8 cellular contexts compared by ENCODE assay signal in the genomic region with DNA sequence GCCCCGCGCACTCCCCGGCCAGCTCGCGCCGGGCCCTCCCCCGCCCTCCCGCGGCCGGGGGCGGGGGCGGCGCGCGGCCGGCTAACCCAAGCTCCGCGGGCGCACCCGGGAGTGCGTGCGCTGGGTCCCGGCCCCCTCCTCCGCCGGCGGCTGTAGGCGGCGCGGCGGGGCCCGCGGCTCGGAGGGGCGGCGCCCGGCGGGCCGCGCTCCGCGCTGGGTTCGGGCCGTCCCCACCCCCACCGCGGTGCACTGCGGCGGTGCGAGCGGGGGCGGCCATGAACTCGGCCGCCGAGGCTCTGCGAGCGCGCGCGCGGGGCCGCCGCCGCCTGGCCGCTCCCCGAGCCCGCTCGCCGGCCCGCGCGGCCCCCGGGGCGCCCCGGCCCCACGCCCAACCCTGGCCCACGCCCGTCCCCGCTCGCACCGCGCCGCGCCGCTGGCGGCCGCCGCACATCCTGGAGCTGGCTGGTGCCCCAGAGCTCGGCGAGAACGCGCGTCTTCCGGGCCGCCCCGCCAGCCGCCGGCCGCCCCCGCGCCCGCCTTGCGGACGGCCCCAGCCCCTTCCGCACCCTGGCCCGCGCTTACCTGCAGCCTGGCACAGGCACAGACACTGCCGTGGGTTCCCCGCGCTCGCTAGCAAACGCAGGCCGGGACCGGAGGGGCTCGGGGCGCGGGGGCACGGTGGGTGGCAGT. TPM values are rescaled to one million over a fixed set of nuclear protein-coding genes. Genes with fewer than 3 reads are reported as not detected.
A peak's percentile ranks its signal among the peaks of the same experiment; 100 is the strongest.
DNase-seq lines count a peak whose midpoint lies in the region; ATAC-seq, FAIRE-seq and TF ChIP-seq lines count a peak whose summit lies in the region.

A gene with protein sequence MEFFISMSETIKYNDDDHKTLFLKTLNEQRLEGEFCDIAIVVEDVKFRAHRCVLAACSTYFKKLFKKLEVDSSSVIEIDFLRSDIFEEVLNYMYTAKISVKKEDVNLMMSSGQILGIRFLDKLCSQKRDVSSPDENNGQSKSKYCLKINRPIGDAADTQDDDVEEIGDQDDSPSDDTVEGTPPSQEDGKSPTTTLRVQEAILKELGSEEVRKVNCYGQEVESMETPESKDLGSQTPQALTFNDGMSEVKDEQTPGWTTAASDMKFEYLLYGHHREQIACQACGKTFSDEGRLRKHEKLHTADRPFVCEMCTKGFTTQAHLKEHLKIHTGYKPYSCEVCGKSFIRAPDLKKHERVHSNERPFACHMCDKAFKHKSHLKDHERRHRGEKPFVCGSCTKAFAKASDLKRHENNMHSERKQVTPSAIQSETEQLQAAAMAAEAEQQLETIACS (minus strand): TSS at position 496 of the 690 bp plus-strand sequence. CDS start 2,480 bp downstream, outside the sequence.

- ATAC-seq in GM21825 (IDR thresholded peaks at IDR 0.05; ENCODE audit: unreplicated experiment) (peak; percentile 38), WTC11 (peak; percentile 55)

- WGBS in spleen, 5 donors, result 0 to 3% (median 1%) methylated on average over 17 to 116 of the region's 116 CpGs

- TF ChIP-seq POLR2A in spleen (IDR thresholded peaks at IDR 0.05), result no peak

- DNase-seq in LoVo (ENCODE audit: low spot score) (peak; percentile 71), WTC11 (ENCODE audit: low spot score) (peak; percentile 48), bronchial epithelial cell (ENCODE audit: low read depth) (peak; percentile 22), immature natural killer cell (peak; percentile 79 to 84 (median 83)), spleen (peak; percentile 95), RCC 7860 (ENCODE audit: low spot score) (no peak)

- CTCF ChIA-PET in WTC11 (lab: Charles Lee), result interaction anchor here (1.2 to 1.4 kb wide), 3 partner anchors 58 to 251 kb away, joined by 4 to 8 read pairs (median 6); no protein-coding TSS in a partner anchor

- H3K4me3 ChIP-seq in GM08714 (ENCODE audit: low read length) (peak within 1 kb of the TSS; percentile 80), bronchial epithelial cell (ENCODE audit: low read depth, low read length) (peak within 1 kb of the TSS; percentile 49), spleen (peak within 1 kb of the TSS; percentile 65 to 91 (median 84))

- H3K27me3 Mint-ChIP-seq in WTC11 (ENCODE audit: low read depth), result peaks cover 31% of the 10 kb centered on the region
- H3K27me3 Mint-ChIP-seq in immature natural killer cell (ENCODE audit: low read depth in 3 of 3), result peaks cover 19 to 24% (median 20%) of the 10 kb centered on the region in 3 donors

- H3K9me3 ChIP-seq in spleen, result no peaks in the 10 kb centered on the region

- H3K9me3 Mint-ChIP-seq in WTC11 (no peaks in the 10 kb centered on the region), immature natural killer cell (no peaks in the 10 kb centered on the region)

- POLR2A ChIA-PET in WTC11 (lab: Charles Lee), result interaction anchor here (1.1 to 3.2 kb wide), 2 partner anchors 57 to 119 kb away, joined by 3 to 25 read pairs; no protein-coding TSS in a partner anchor

- intact Hi-C loops in spleen (cut with DNase I; ENCODE audit: low total_unique reads), result no loop called here

- no peak for FAIRE-seq in bronchial epithelial cell (lab: Jason Lieb, UNC)
- no peak for FAIRE-seq in RCC 7860 (lab: Jason Lieb, UNC)

- peaks cover 22% of the 10 kb centered on the region for H3K4me1 Mint-ChIP-seq in WTC11
- H3K4me1 Mint-ChIP-seq in immature natural killer cell, result peaks cover 36 to 52% of the 10 kb centered on the region in 2 donors

- H3K36me3 ChIP-seq in bronchial epithelial cell (ENCODE audit: control insufficient read depth, insufficient read depth, low read length), result peaks cover 3% of the 10 kb centered on the region
- H3K36me3 ChIP-seq in spleen, result peaks cover 0 to 25% (median 14%) of the 10 kb centered on the region in 6 donors

- H3K27ac Mint-ChIP-seq in WTC11 (peak within 1 kb of the TSS; percentile 97), immature natural killer cell (peak within 1 kb of the TSS; percentile 95 to 98 (median 97))

- H3K36me3 Mint-ChIP-seq in WTC11 (peaks cover 18% of the 10 kb centered on the region), immature natural killer cell (peaks cover 13 to 17% (median 15%) of the 10 kb centered on the region in 3 donors)

- no peak for TF ChIP-seq CTCF in WTC11 (IDR thresholded peaks at IDR 0.05)
- no peak for TF ChIP-seq CTCF in bronchial epithelial cell (IDR thresholded peaks at IDR 0.05; ENCODE audit: insufficient read depth, low read length, severe bottlenecking)
- no peak for TF ChIP-seq CTCF in spleen (IDR thresholded peaks at IDR 0.05 in 8 of 11, conservative IDR thresholded peaks at IDR 0.05 in 3 of 11)

- no peaks in the 10 kb centered on the region for H3K27me3 ChIP-seq in bronchial epithelial cell (ENCODE audit: control insufficient read depth, insufficient read depth, low read length)
- H3K27me3 ChIP-seq in spleen (replicated peaks in 1 of 7), result peaks cover 0 to under 1% (median 0%) of the 10 kb centered on the region in 7 donors

- peaks cover 5 to 28% (median 22%) of the 10 kb centered on the region in 6 donors for H3K4me1 ChIP-seq in spleen

- H3K4me3 Mint-ChIP-seq in WTC11 (peak within 1 kb of the TSS; percentile 90), immature natural killer cell (peak within 1 kb of the TSS; percentile 94 to 98 (median 95))

- peak within 1 kb of the TSS; percentile 91 to 100 (median 99) for H3K27ac ChIP-seq in spleen

TF ChIP-seq in WTC11, 78 proteins besides CTCF, POLR2A, EP300 and RAD21:
- TF ChIP-seq ZNF423 (CRISPR knock-in tag; IDR thresholded peaks at IDR 0.05) (no peak), FOXP1 (CRISPR knock-in tag; IDR thresholded peaks at IDR 0.05; ENCODE audit: borderline replicate concordance) (0 out of 2 replicates have a peak, but pooled peaks have one; percentile 4), ZNF232 (CRISPR knock-in tag; IDR thresholded peaks at IDR 0.05) (no peak)
- TF ChIP-seq, protein P1, sequence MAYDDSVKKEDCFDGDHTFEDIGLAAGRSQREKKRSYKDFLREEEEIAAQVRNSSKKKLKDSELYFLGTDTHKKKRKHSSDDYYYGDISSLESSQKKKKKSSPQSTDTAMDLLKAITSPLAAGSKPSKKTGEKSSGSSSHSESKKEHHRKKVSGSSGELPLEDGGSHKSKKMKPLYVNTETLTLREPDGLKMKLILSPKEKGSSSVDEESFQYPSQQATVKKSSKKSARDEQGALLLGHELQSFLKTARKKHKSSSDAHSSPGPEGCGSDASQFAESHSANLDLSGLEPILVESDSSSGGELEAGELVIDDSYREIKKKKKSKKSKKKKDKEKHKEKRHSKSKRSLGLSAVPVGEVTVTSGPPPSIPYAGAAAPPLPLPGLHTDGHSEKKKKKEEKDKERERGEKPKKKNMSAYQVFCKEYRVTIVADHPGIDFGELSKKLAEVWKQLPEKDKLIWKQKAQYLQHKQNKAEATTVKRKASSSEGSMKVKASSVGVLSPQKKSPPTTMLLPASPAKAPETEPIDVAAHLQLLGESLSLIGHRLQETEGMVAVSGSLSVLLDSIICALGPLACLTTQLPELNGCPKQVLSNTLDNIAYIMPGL (CRISPR knock-in tag; IDR thresholded peaks at IDR 0.05), result no peak
- TF ChIP-seq, protein P2, sequence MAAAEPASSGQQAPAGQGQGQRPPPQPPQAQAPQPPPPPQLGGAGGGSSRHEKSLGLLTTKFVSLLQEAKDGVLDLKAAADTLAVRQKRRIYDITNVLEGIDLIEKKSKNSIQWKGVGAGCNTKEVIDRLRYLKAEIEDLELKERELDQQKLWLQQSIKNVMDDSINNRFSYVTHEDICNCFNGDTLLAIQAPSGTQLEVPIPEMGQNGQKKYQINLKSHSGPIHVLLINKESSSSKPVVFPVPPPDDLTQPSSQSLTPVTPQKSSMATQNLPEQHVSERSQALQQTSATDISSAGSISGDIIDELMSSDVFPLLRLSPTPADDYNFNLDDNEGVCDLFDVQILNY (CRISPR knock-in tag; IDR thresholded peaks at IDR 0.05), result no peak

RNA-seq across cellular contexts. Expression of the gene that starts here (rescaled TPM):
- total RNA-seq in WTC11 (2021) (15.1 to 16.9 TPM (median 16.7 TPM) in 3 replicates), bronchial epithelial cell (9.3 and 12.9 TPM in 2 replicates), spleen (10 to 100 TPM; 18.5 to 26.7 (median 22.7) TPM)
- polyA plus RNA-seq in immature natural killer cell (10 to 100 TPM; 11.6 to 17.9 (median 14.3) TPM), spleen (10 to 100 TPM; 12.9 to 14.3 (median 13.5) TPM)
